Comparison of ENCODE assay signal across 11 cellular contexts in the genomic region with DNA sequence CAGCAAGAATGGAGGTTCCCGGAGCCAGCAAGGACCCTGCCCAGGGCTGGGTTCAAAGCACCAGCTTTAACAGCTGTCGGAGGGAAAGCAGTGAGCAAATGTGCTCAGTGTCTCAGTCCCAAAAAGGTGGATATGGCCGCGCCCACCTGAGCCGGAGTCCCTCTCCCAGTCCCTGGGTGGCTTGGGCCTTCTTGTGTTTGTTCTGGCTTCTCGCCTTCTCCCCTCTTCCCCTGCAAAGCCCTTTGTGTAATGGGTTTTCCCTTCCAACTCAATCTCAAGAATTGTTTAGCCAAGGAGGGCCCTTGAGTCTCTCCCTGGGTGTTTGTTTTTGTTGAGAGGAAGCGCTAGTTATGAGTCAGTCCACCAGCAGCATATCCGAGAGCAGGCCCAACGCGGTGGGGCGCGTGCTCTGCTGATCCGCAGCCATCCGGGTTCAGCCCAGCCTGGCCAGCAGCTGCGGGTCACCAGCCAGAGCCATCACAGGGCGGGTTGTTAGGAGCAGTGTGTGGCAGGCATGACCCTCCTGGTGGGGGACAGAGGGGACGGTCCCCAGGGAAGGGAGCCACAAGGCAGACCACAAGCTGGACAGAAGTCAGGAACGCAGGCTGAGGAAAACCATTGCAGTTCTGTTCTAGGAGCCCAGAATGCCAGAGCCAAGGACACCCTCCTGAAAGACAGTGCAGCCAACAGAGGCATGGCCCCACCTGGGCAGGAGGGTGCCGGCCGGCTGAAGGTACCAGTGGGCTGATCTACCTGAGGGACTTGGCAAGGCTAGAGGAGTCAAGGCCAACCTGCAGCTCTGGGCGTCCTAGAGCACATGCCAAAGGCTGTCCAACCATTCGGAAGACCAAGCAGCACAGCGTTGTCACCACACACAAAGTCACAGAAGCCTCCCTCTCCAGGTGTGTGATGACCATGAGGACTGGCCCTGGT. TPM values are rescaled to one million over a fixed set of nuclear protein-coding genes. Genes with fewer than 3 reads are reported as not detected.
DNase-seq lines count a peak whose midpoint lies in the region; ATAC-seq and TF ChIP-seq lines count a peak whose summit lies in the region.
"Had no signal": no experiment of that assay in that cellular context is flagged by ENCODE, and none has a peak within 500 bp of the region (broad histone marks: within the 10 kb centered on the region; RNA-seq: fewer than 3 reads in every experiment).

No MANE protein-coding gene starts in this region.

- H3K27ac Mint-ChIP-seq in HFFc6, result no peak overlapping the region; the same call in 1 of the 2 replicates
- peak overlapping the region in 1 of 2 donors; percentile 74 for H3K27ac Mint-ChIP-seq in stimulated activated naive CD8-positive, alpha-beta T cell treated with anti-CD3 and anti-CD28 coated beads, Interleukin-15, amount 100 ng/mL, for 72 hours
- H3K27ac Mint-ChIP-seq: activated CD8-positive, alpha-beta T cell treated with anti-CD3 and anti-CD28 coated beads for 36 hours had no signal

- H3K4me3 Mint-ChIP-seq in HFFc6, result 0 out of 2 replicates have a peak overlapping the region, but pooled peaks have one; percentile 57
- no peak overlapping the region for H3K4me3 Mint-ChIP-seq in stimulated activated naive CD8-positive, alpha-beta T cell treated with anti-CD3 and anti-CD28 coated beads, Interleukin-15, amount 100 ng/mL, for 72 hours
- H3K4me3 Mint-ChIP-seq: activated CD8-positive, alpha-beta T cell treated with anti-CD3 and anti-CD28 coated beads for 36 hours had no signal

- TF ChIP-seq CTCF in HFFc6 (IDR thresholded peaks at IDR 0.05), result no peak

- peaks cover 7% of the 10 kb centered on the region for H3K4me1 Mint-ChIP-seq in HFFc6 (ENCODE audit: low read depth)
- H3K4me1 Mint-ChIP-seq in stimulated activated naive CD8-positive, alpha-beta T cell treated with anti-CD3 and anti-CD28 coated beads, Interleukin-15, amount 100 ng/mL, for 72 hours, result peaks cover 12% of the 10 kb centered on the region

- peaks cover 18% of the 10 kb centered on the region for H3K9me3 Mint-ChIP-seq in HFFc6
- H3K9me3 Mint-ChIP-seq in stimulated activated naive CD8-positive, alpha-beta T cell treated with anti-CD3 and anti-CD28 coated beads, Interleukin-15, amount 100 ng/mL, for 72 hours, result peaks cover 9 to 16% of the 10 kb centered on the region in 2 donors

- peaks cover 9% of the 10 kb centered on the region for H3K36me3 Mint-ChIP-seq in HFFc6 (ENCODE audit: low read depth)

- H3K4me3 ChIP-seq in skin epidermis, result no peak overlapping the region

- peak overlapping the region in 20 of 21 experiments; percentile 26 to 86 (median 74) for H3K27ac ChIP-seq in skin epidermis

- DNase-seq in HFFc6 (peak; percentile 38), amniotic epithelial cell (ENCODE audit: low read depth) (peak; percentile 78), hepatic stellate cell (ENCODE audit: low spot score) (peak; percentile 97), AG08395 (ENCODE audit: low spot score) (no peak), NCI-H69 (lab: John Stamatoyannopoulos, UW) (no peak)
- no peak for DNase-seq in stimulated activated naive CD8-positive, alpha-beta T cell treated with anti-CD3 and anti-CD28 coated beads, Interleukin-15, amount 100 ng/mL, for 72 hours
- DNase-seq: activated CD8-positive, alpha-beta T cell treated with anti-CD3 and anti-CD28 coated beads for 36 hours had no signal

- no peak for ATAC-seq in HG03280 (IDR thresholded peaks at IDR 0.05; ENCODE audit: unreplicated experiment)
- no peak for ATAC-seq in stimulated activated naive CD8-positive, alpha-beta T cell treated with anti-CD3 and anti-CD28 coated beads, Interleukin-15, amount 100 ng/mL, for 72 hours
- ATAC-seq: activated CD8-positive, alpha-beta T cell treated with anti-CD3 and anti-CD28 coated beads for 36 hours had no signal

- no peaks in the 10 kb centered on the region; the same call in 1 of the 2 replicates for H3K27me3 Mint-ChIP-seq in HFFc6 (ENCODE audit: insufficient read depth)
- H3K27me3 Mint-ChIP-seq in stimulated activated naive CD8-positive, alpha-beta T cell treated with anti-CD3 and anti-CD28 coated beads, Interleukin-15, amount 100 ng/mL, for 72 hours, result peaks cover 10% of the 10 kb centered on the region
- H3K27me3 Mint-ChIP-seq: activated CD8-positive, alpha-beta T cell treated with anti-CD3 and anti-CD28 coated beads for 36 hours had no signal

RNA-seq across cellular contexts. Expression of gene CALML3, which starts 21.3 kb away (rescaled TPM):
- total RNA-seq in HFFc6 (2021; fragmentation: NEBNext Ultra II Directional; extraction: Animal tissue kit (Norgen Biotek cat#: 25700)), result not detected
- total RNA-seq: activated CD8-positive, alpha-beta T cell treated with anti-CD3 and anti-CD28 coated beads for 36 hours; kidney epithelial cell; subcutaneous adipose tissue had no signal

RNA-seq across cellular contexts. Expression of gene CALML5, which starts 46.7 kb away (rescaled TPM):
- not detected for total RNA-seq in HFFc6 (2021; fragmentation: NEBNext Ultra II Directional; extraction: Animal tissue kit (Norgen Biotek cat#: 25700))
- total RNA-seq: activated CD8-positive, alpha-beta T cell treated with anti-CD3 and anti-CD28 coated beads for 36 hours; kidney epithelial cell; subcutaneous adipose tissue had no signal

Comparison
In these comparisons a context has a peak if more than half of its experiments do, and no peak if none do; other contexts are left out.
1. DNase-seq: peak in HFFc6 (single experiment), amniotic epithelial cell (single experiment) and hepatic stellate cell (single experiment); none in AG08395 (single experiment), NCI-H69 (single experiment) and stimulated activated naive CD8-positive, alpha-beta T cell treated with anti-CD3 and anti-CD28 coated beads, Interleukin-15, amount 100 ng/mL, for 72 hours (0 of 2).